Comparison of ENCODE assay signal across 8 cellular contexts in genomic region chr1:203861379-203862184, GRCh38. TPM values are rescaled to one million over a fixed set of nuclear protein-coding genes. Genes with fewer than 3 reads are reported as not detected.
DNase-seq lines count a peak whose midpoint lies in the region; ATAC-seq and TF ChIP-seq lines count a peak whose summit lies in the region.

SNRPE (plus strand) TSS chr1:203861599; CDS start chr1:203861660, 61 bp downstream.

- H3K36me3 ChIP-seq in mucosa of descending colon (ENCODE audit: low read depth), result peaks cover 7% of the 10 kb centered on the region

- intact Hi-C loops in mucosa of descending colon (cut with DNase I, micrococcal nuclease), result loop anchor here in 1 of 2 donors (5.0 kb wide), 1 partner anchor 266 kb away; no protein-coding TSS in a partner anchor

- no peaks in the 10 kb centered on the region for H3K9me3 ChIP-seq in mucosa of descending colon

- H3K4me3 ChIP-seq in epithelial cell of esophagus (ENCODE audit: low read length) (peak within 1 kb of the TSS; percentile 97), mucosa of descending colon (peak within 1 kb of the TSS; percentile 50)

- peaks cover 12 to 16% (median 15%) of the 10 kb centered on the region in 3 donors for H3K4me1 Mint-ChIP-seq in IgD-negative memory B cell

- H3K36me3 Mint-ChIP-seq in IgD-negative memory B cell, result peaks cover 3% of the 10 kb centered on the region

- no peaks in the 10 kb centered on the region for H3K9me3 Mint-ChIP-seq in IgD-negative memory B cell

- no peaks in the 10 kb centered on the region for H3K27me3 Mint-ChIP-seq in IgD-negative memory B cell

- H3K4me1 ChIP-seq in mucosa of descending colon (ENCODE audit: low read depth), result peaks cover 7% of the 10 kb centered on the region

- DNase-seq in DMS153 treated with DMSO at 0.1 percent for 48 hours (lab: John Stamatoyannopoulos, UW; ENCODE audit: unreplicated experiment) (peak; percentile 99), OCI-M1 (lab: John Stamatoyannopoulos, UW) (peak; percentile 99), activated T-cell treated with anti-CD3 and anti-CD28 coated beads for 24 hours (ENCODE audit: low read depth) (peak; percentile 95), epithelial cell of esophagus (ENCODE audit: low read depth) (peak; percentile 99), mucosa of descending colon (peak; percentile 95 to 97 (median 97))
- peak; percentile 90 for DNase-seq in stimulated activated CD8-positive, alpha-beta memory T cell treated with anti-CD3 and anti-CD28 coated beads, Interleukin-4, amount 100 ng/mL, for 24 hours (ENCODE audit: low read depth)

- peak within 1 kb of the TSS; percentile 98 to 99 (median 98) for H3K4me3 Mint-ChIP-seq in IgD-negative memory B cell

- ATAC-seq in GM21529 (IDR thresholded peaks at IDR 0.05; ENCODE audit: unreplicated experiment) (peak; percentile 96), mucosa of descending colon (peak; percentile 98)

- TF ChIP-seq CTCF in epithelial cell of esophagus (IDR thresholded peaks at IDR 0.05; ENCODE audit: insufficient read depth, low read depth, low read length, missing control alignments) (peak; percentile 89), mucosa of descending colon (IDR thresholded peaks at IDR 0.05) (peak; percentile 88)

- H3K27ac Mint-ChIP-seq in IgD-negative memory B cell, result peak within 1 kb of the TSS; percentile 92 to 98 (median 97)

RNA-seq across cellular contexts. Expression of gene SNRPE, which starts in this region (rescaled TPM):
- polyA plus RNA-seq in IgD-negative memory B cell, result 196 TPM
- total RNA-seq in mucosa of descending colon, result 10 to 100 TPM; 53.2 to 91.1 (median 53.5) TPM

Comparison
In these comparisons a context has a peak if more than half of its experiments do, and no peak if none do; other contexts are left out.
1. Peak in every context shown above with its lines: DNase-seq, ATAC-seq and H3K4me3 ChIP-seq.